In genomic region chr14:57939084-57939483, GRCh38 we compare ENCODE assay signal across 25 cellular contexts.
"Had no signal": no experiment of that assay in that cellular context is flagged by ENCODE, and none has a peak within 500 bp of the region (broad histone marks: within the 10 kb centered on the region; RNA-seq: fewer than 3 reads in every experiment).

No MANE protein-coding gene starts in this region.

- H3K27ac Mint-ChIP-seq: IgD-negative memory B cell had no signal

- H3K27me3 Mint-ChIP-seq: IgD-negative memory B cell had no signal

- ATAC-seq: K562, Panc1, PC-3, Right ventricle myocardium inferior, SK-N-SH treated with all-trans-retinoic acid at 6 μM for 48 hours had no signal

- FAIRE-seq: K562 had no signal

- H3K4me2 ChIP-seq: KMS-11 had no signal

- H3K4me1 Mint-ChIP-seq: IgD-negative memory B cell had no signal

- H3K36me3 Mint-ChIP-seq: IgD-negative memory B cell had no signal

- H3K36me3 ChIP-seq: SJCRH30 had no signal

- H3K4me3 ChIP-seq: K562, SJCRH30 had no signal

- H3K27ac ChIP-seq: KMS-11, SJCRH30 had no signal

- H3K9me3 Mint-ChIP-seq: IgD-negative memory B cell had no signal

- H3K27me3 ChIP-seq: SJCRH30 had no signal

- H3K9me3 ChIP-seq: SJCRH30 had no signal

- H3K4me3 Mint-ChIP-seq: IgD-negative memory B cell had no signal

- H3K9ac ChIP-seq: KMS-11 had no signal

- DNase-seq: Kasumi-1; MM.1S; NCI-H1048; NCI-H1105; NCI-H1417; NCI-H1436 treated with DMSO at 0.1 percent for 48 hours; NCI-H1694; NCI-H187 treated with DMSO at 0.1 percent for 48 hours; NCI-H2029 treated with DMSO at 0.1 percent for 48 hours; NCI-H226; NCI-H446; NCI-H510A; NCI-H524 treated with DMSO at 0.1 percent for 48 hours; NCI-H69; NCI-H774; NK-92 treated with Interleukin-12 subunit alpha and Interleukin-12 subunit beta, amount 100 ng/mL, for 24 hours; PC-3; SHP77 treated with DMSO at 0.1 percent for 48 hours; SJCRH30 had no signal
